Comparison of ENCODE assay signal across 26 cellular contexts in the genomic region with DNA sequence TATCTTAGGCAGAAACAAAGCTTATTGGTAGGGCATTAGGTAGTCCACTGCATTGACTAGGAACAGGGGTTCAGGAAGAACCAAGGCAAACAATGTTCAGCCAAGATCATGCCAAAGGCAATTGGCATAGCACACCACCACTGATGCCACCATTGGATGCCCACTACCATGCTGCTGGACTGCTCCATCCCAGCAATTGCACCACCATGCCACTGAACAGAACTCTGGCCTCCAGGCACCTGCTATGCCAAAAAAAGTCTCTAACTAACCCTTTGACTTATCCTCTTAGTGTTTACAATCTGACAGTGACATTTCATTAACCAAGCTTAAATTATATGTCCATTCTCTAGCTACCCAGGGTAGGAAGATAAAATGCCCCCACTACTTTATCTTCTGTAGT.
"Had no signal": no experiment of that assay in that cellular context is flagged by ENCODE, and none has a peak within 500 bp of the region (broad histone marks: within the 10 kb centered on the region; RNA-seq: fewer than 3 reads in every experiment).

No MANE protein-coding gene starts in this region.

- DNase-seq: naive thymus-derived CD4-positive, alpha-beta T cell; natural killer cell; occipital lobe; ovary; posterior cingulate gyrus; psoas muscle; right cardiac atrium; spleen; stimulated activated CD4-positive, alpha-beta T cell treated with anti-CD3 and anti-CD28 coated beads, Interleukin-15, amount 100 ng/mL, for 24 hours; stimulated activated CD4-positive, alpha-beta T cell treated with anti-CD3 and anti-CD28 coated beads, Interleukin-2, amount 100 ng/mL, for 24 hours; stimulated activated CD4-positive, alpha-beta T cell treated with anti-CD3 and anti-CD28 coated beads, Interleukin-2, amount 100 ng/mL, for 48 hours; stimulated activated CD4-positive, alpha-beta T cell treated with anti-CD3 and anti-CD28 coated beads, Interleukin-4, amount 100 ng/mL, for 24 hours; stimulated activated naive B cell treated with anti-CD40 and anti-IgM and Interleukin-4, amounts not matched to agents 10 μg/mL and 1 μg/mL and 100 μg/mL, for 72 hours; stimulated activated naive CD4-positive, alpha-beta T cell treated with Interleukin-2 at 50 U/mL for 16 hours; stomach; thyroid gland; upper lobe of right lung had no signal

- ATAC-seq: naive thymus-derived CD4-positive, alpha-beta T cell; natural killer cell; psoas muscle; right cardiac atrium; sciatic nerve; stimulated activated effector memory CD8-positive, alpha-beta T cell treated with anti-CD3 and anti-CD28 coated beads, Interleukin-12 subunit alpha, Interleukin-12 subunit beta, amount 100 ng/mL, for 72 hours; stimulated activated naive B cell treated with anti-CD40 and anti-IgM and Interleukin-4, amounts not matched to agents 10 μg/mL and 1 μg/mL and 100 μg/mL, for 72 hours; upper lobe of right lung had no signal

- H3K27ac ChIP-seq: neural progenitor cell, ovary, parathyroid adenoma, psoas muscle, skin epidermis, spleen, stomach, thoracic aorta, thyroid gland, tibial nerve, upper lobe of right lung, vagina had no signal

- H3K4me3 ChIP-seq: neural progenitor cell, ovary, psoas muscle, skin epidermis, smooth muscle cell, spleen, stomach, thoracic aorta, thyroid gland, tibial nerve, upper lobe of right lung, vagina had no signal

- H3K4me2 ChIP-seq: neural progenitor cell, smooth muscle cell had no signal

- H3K4me1 ChIP-seq: neural progenitor cell, parathyroid adenoma, psoas muscle, spleen, stomach, thyroid gland, tibial nerve, upper lobe of right lung, vagina had no signal

- H3K9ac ChIP-seq: neural progenitor cell, parathyroid adenoma had no signal

- H3K36me3 ChIP-seq: neural progenitor cell, ovary, spleen, stomach, thoracic aorta, thyroid gland, tibial nerve, upper lobe of right lung, vagina had no signal

- H2AFZ ChIP-seq: neural progenitor cell, parathyroid adenoma had no signal

- H3K79me2 ChIP-seq: parathyroid adenoma had no signal

- H3K9me3 ChIP-seq: ovary, psoas muscle, spleen, stomach, thoracic aorta, thyroid gland, tibial nerve, upper lobe of right lung, vagina had no signal

- H3K27me3 ChIP-seq: neural progenitor cell, ovary, spleen, stomach, thyroid gland, tibial nerve, upper lobe of right lung, vagina had no signal
